Comparison of ENCODE assay signal across 8 cellular contexts in genomic region chr4:15653430-15653829, GRCh38. TPM values are rescaled to one million over a fixed set of nuclear protein-coding genes. Genes with fewer than 3 reads are reported as not detected.
DNase-seq lines count a peak whose midpoint lies in the region; TF ChIP-seq lines count a peak whose summit lies in the region.

No MANE protein-coding gene starts in this region.

- DNase-seq in A673 (ENCODE audit: low spot score) (no peak), MCF 10A (ENCODE audit: unreplicated experiment) (no peak), dermis blood vessel endothelial cell (no peak), DMS79 treated with DMSO at 0.1 percent for 48 hours (lab: John Stamatoyannopoulos, UW) (no peak), MV-4-11 (lab: John Stamatoyannopoulos, UW) (no peak)
- DNase-seq in effector CD8-positive, alpha-beta T cell (lab: John Stamatoyannopoulos, UW), result no peak

- H3K27me3 ChIP-seq in A673 (replicated peaks; ENCODE audit: insufficient read depth, low read depth, low read length, poor library complexity), result no peaks in the 10 kb centered on the region
- H3K27me3 ChIP-seq in HUES6 (ENCODE audit: control insufficient read depth, insufficient read depth, low read length), result no peaks in the 10 kb centered on the region
- H3K27me3 ChIP-seq in muscle layer of colon (ENCODE audit: control insufficient read depth in 1 of 2, insufficient read depth in 2 of 2, low read length in 2 of 2), result no peaks in the 10 kb centered on the region

- peak overlapping the region; percentile 96 for H3K27ac Mint-ChIP-seq in MCF 10A (ENCODE audit: low read depth, unreplicated experiment)

- peaks cover 28% of the 10 kb centered on the region for H3K36me3 Mint-ChIP-seq in MCF 10A (ENCODE audit: insufficient read depth, unreplicated experiment)

- H3K4me3 Mint-ChIP-seq in MCF 10A (ENCODE audit: unreplicated experiment), result peak overlapping the region; percentile 97

- H3K4me3 ChIP-seq in A673 (ENCODE audit: low read depth, low read length, poor library complexity, severe bottlenecking) (peak overlapping the region; percentile 73), HUES6 (ENCODE audit: low read depth, low read length) (peak overlapping the region; percentile 94), muscle layer of colon (ENCODE audit: low read depth in 1 of 2, low read length in 2 of 2) (peak overlapping the region; percentile 11 to 83)

- H3K27ac ChIP-seq in A673 (ENCODE audit: low read depth, low read length, poor library complexity, severe bottlenecking), result peak overlapping the region; percentile 81
- H3K27ac ChIP-seq in HUES6 (ENCODE audit: low read depth, low read length), result 0 out of 2 replicates have a peak overlapping the region, but pooled peaks have one; percentile 38
- H3K27ac ChIP-seq in muscle layer of colon (ENCODE audit: low read depth, low read length), result peak overlapping the region; percentile 91

- H3K9me3 ChIP-seq in A673 (ENCODE audit: low read depth, low read length, poor library complexity, severe bottlenecking), result no peaks in the 10 kb centered on the region
- H3K9me3 ChIP-seq in HUES6 (ENCODE audit: control insufficient read depth, insufficient read depth, low read depth, low read length), result no peaks in the 10 kb centered on the region
- no peaks in the 10 kb centered on the region for H3K9me3 ChIP-seq in muscle layer of colon (ENCODE audit: low read length)

- H3K27me3 Mint-ChIP-seq in MCF 10A (ENCODE audit: insufficient read depth, unreplicated experiment), result no peaks in the 10 kb centered on the region

- H3K9me3 Mint-ChIP-seq in MCF 10A (ENCODE audit: unreplicated experiment), result no peaks in the 10 kb centered on the region

- H3K9ac ChIP-seq in HUES6 (ENCODE audit: low read length) (peak overlapping the region; percentile 91), muscle layer of colon (ENCODE audit: low read length) (peak overlapping the region; percentile 85)

- intact Hi-C loops in A673 (cut with micrococcal nuclease; ENCODE audit: unreplicated experiment) (no loop called here), MCF 10A (cut with micrococcal nuclease) (loop anchor here (2.0 to 5.0 kb wide), 2 partner anchors 39 to 415 kb away; no protein-coding TSS in a partner anchor)

- H3K4me1 Mint-ChIP-seq in MCF 10A (ENCODE audit: insufficient read depth, unreplicated experiment), result peaks cover 26% of the 10 kb centered on the region

- BruUV-seq in A673 (replicated peaks; lab: Mats Ljungman, UMichigan) (no TSS peak), MCF 10A (replicated peaks; lab: Mats Ljungman, UMichigan) (no TSS peak)

- CTCF ChIA-PET in A673 (lab: Charles Lee), result no interaction called here
- CTCF ChIA-PET in MCF 10A (lab: Yijun Ruan, JAX), result interaction anchor here (0.7 to 2.4 kb wide), 6 partner anchors 8 to 251 kb away, joined by 3 to 6 read pairs (median 4); no protein-coding TSS in a partner anchor

- H3K36me3 ChIP-seq in A673 (ENCODE audit: insufficient read depth, low read length, poor library complexity, severe bottlenecking), result no peaks in the 10 kb centered on the region
- peaks cover 8% of the 10 kb centered on the region for H3K36me3 ChIP-seq in HUES6 (ENCODE audit: control insufficient read depth, insufficient read depth, low read length)
- no peaks in the 10 kb centered on the region for H3K36me3 ChIP-seq in muscle layer of colon (ENCODE audit: insufficient read depth, low read length)

- H3K4me1 ChIP-seq in A673 (ENCODE audit: insufficient read depth, low read length, poor library complexity, severe bottlenecking) (peaks cover 45% of the 10 kb centered on the region), HUES6 (ENCODE audit: control insufficient read depth, insufficient read depth, low read length) (peaks cover 30% of the 10 kb centered on the region), muscle layer of colon (ENCODE audit: insufficient read depth, low read length) (peaks cover 53% of the 10 kb centered on the region)

- TF ChIP-seq CTCF in A673 (conservative IDR thresholded peaks at IDR 0.05; ENCODE audit: low read depth, low read length) (no peak), MCF 10A (IDR thresholded peaks at IDR 0.05; ENCODE audit: unreplicated experiment) (no peak)

- POLR2A ChIA-PET in A673 (lab: Charles Lee; ENCODE audit: low non-redundant PET), result no interaction called here
- POLR2A ChIA-PET in MCF 10A (lab: Yijun Ruan, JAX), result interaction anchor here (0.6 to 9.7 kb wide), 21 partner anchors 8 to 294 kb away, joined by 3 to 410 read pairs (median 4); partner anchors contain the start of genes CC2D2A and FAM200B

RNA-seq across cellular contexts. Expression of gene FBXL5, which starts 1.7 kb away (rescaled TPM):
- 59.7 and 60.1 TPM in 2 replicates for total RNA-seq in A673 (2021)
- total RNA-seq in MCF 10A (2022), result 68.0 and 96.8 TPM in 2 replicates
- total RNA-seq in dermis blood vessel endothelial cell, result 109 and 156 TPM in 2 replicates

RNA-seq across cellular contexts. Expression of gene FAM200B, which starts 28.2 kb away (rescaled TPM):
- total RNA-seq in A673 (2021), result 27.4 and 29.0 TPM in 2 replicates
- total RNA-seq in MCF 10A (2022), result 33.6 and 46.5 TPM in 2 replicates
- 33.0 and 44.6 TPM in 2 replicates for total RNA-seq in dermis blood vessel endothelial cell

RNA-seq across cellular contexts. Expression of gene BST1, which starts 49.4 kb away (rescaled TPM):
- 2.1 and 2.4 TPM in 2 replicates for total RNA-seq in A673 (2021)
- 0.93 and 1.1 TPM in 2 replicates for total RNA-seq in MCF 10A (2022)
- 41.0 and 49.0 TPM in 2 replicates for total RNA-seq in dermis blood vessel endothelial cell

Comparison
In these comparisons a context has a peak if more than half of its experiments do, and no peak if none do; other contexts are left out.
1. H3K27ac ChIP-seq: peak in every context shown above with its lines; median percentile 91 in muscle layer of colon; 81 in A673; 38 in HUES6.
2. RNA of gene BST1, which starts 49.4 kb away (total RNA-seq): 41.0 to 49.0 TPM in dermis blood vessel endothelial cell; 2.1 to 2.4 TPM in A673 and 0.93 to 1.1 TPM in MCF 10A; every median in the first group is over 10 times any median in the second.
3. Peak in every context shown above with its lines, with median percentiles within 50 percentile points of each other: H3K4me3 ChIP-seq.